ENCODE assay signal across 24 cellular contexts in the genomic region with DNA sequence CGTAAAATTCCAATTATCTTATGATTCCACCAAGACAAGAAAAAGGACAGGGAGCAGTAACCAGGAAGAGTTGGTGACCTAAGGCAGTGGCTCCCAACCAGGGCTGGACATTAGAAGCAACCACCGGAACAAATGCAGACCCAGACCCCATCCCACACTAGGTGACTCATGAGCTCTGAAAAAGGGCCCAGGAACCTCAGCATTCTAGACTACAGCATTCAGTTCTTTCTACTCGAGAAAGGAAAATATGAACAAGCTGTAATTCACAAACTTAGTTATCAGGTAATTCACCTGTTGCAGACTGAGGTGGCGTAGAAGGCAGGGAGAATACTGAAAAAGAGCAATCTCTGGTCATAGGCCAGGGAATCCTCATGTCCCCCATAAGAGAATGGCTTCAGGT.
DNase-seq lines count a peak whose midpoint lies in the region; ATAC-seq and TF ChIP-seq lines count a peak whose summit lies in the region.
"Had no signal": no experiment of that assay in that cellular context is flagged by ENCODE, and none has a peak within 500 bp of the region (broad histone marks: within the 10 kb centered on the region; RNA-seq: fewer than 3 reads in every experiment).

No MANE protein-coding gene starts in this region.

- peaks cover 60% of the 10 kb centered on the region for H3K36me3 Mint-ChIP-seq in activated CD4-positive, alpha-beta T cell treated with anti-CD3 and anti-CD28 coated beads for 36 hours (ENCODE audit: low read depth)
- H3K36me3 Mint-ChIP-seq in activated T-helper 1 cell treated with anti-CD3 and anti-CD28 coated beads, Interleukin-12 subunit alpha, Interleukin-12 subunit beta, Interleukin-2, Interleukin-4 antibody, amounts not matched to agents 30 ng/mL and 10 ng/mL and 1 ng/mL, durations not matched to agents 14 hours and 24 hours and 36 hours (ENCODE audit: low read depth): peaks cover 60% of the 10 kb centered on the region
- H3K36me3 Mint-ChIP-seq: activated CD8-positive, alpha-beta memory T cell treated with anti-CD3 and anti-CD28 coated beads, Interleukin-2, amount 10 ng/mL, durations not matched to agents 7 days and 5 days had no signal

- H3K9ac ChIP-seq in mammary epithelial cell (ENCODE audit: insufficient read depth, low read length): no peak overlapping the region

- no peaks in the 10 kb centered on the region for H3K27me3 ChIP-seq in mammary epithelial cell (ENCODE audit: insufficient read depth, low read length)
- H3K27me3 ChIP-seq: hepatocyte, uterus had no signal

- TF ChIP-seq CTCF in lower leg skin (IDR thresholded peaks at IDR 0.05) (no peak), mammary epithelial cell (conservative IDR thresholded peaks at IDR 0.05 in 1 of 2, IDR thresholded peaks at IDR 0.05 in 1 of 2; ENCODE audit: extremely low read depth in 1 of 2, insufficient read depth in 1 of 2, low read depth in 1 of 2, low read length in 2 of 2) (no peak)

- no peaks in the 10 kb centered on the region for H3K27me3 Mint-ChIP-seq in activated CD4-positive, alpha-beta T cell treated with anti-CD3 and anti-CD28 coated beads for 36 hours
- H3K27me3 Mint-ChIP-seq in activated T-helper 1 cell treated with anti-CD3 and anti-CD28 coated beads, Interleukin-12 subunit alpha, Interleukin-12 subunit beta, Interleukin-2, Interleukin-4 antibody, amounts not matched to agents 30 ng/mL and 10 ng/mL and 1 ng/mL, durations not matched to agents 14 hours and 24 hours and 36 hours (ENCODE audit: insufficient read depth): no peaks in the 10 kb centered on the region
- H3K27me3 Mint-ChIP-seq: progenitor cell of endocrine pancreas had no signal

- no peak overlapping the region for H3K27ac ChIP-seq in mammary epithelial cell (ENCODE audit: insufficient read depth, low read depth, low read length)
- H3K27ac ChIP-seq: A549, hepatocyte, WERI-Rb-1 had no signal

- no peak overlapping the region for H3K4me2 ChIP-seq in mammary epithelial cell (ENCODE audit: insufficient read depth, low read depth, low read length)
- H3K4me2 ChIP-seq: A549, hepatocyte had no signal

- H3K9me3 Mint-ChIP-seq in activated CD4-positive, alpha-beta T cell treated with anti-CD3 and anti-CD28 coated beads for 36 hours (ENCODE audit: low read depth): no peaks in the 10 kb centered on the region
- no peaks in the 10 kb centered on the region for H3K9me3 Mint-ChIP-seq in activated T-helper 1 cell treated with anti-CD3 and anti-CD28 coated beads, Interleukin-12 subunit alpha, Interleukin-12 subunit beta, Interleukin-2, Interleukin-4 antibody, amounts not matched to agents 30 ng/mL and 10 ng/mL and 1 ng/mL, durations not matched to agents 14 hours and 24 hours and 36 hours
- H3K9me3 Mint-ChIP-seq: nephron had no signal

- no peaks in the 10 kb centered on the region for H3K79me2 ChIP-seq in mammary epithelial cell (ENCODE audit: insufficient read depth, low read length)
- H3K79me2 ChIP-seq: hepatocyte had no signal

- intact Hi-C loops in activated CD4-positive, alpha-beta T cell treated with anti-CD3 and anti-CD28 coated beads for 36 hours (cut with DNase I, micrococcal nuclease): loop anchor here (1.0 to 2.0 kb wide), 2 partner anchors 44 to 45 kb away; no protein-coding TSS in a partner anchor
- intact Hi-C loops in activated T-helper 1 cell treated with anti-CD3 and anti-CD28 coated beads, Interleukin-12 subunit alpha, Interleukin-12 subunit beta, Interleukin-2, Interleukin-4 antibody, amounts not matched to agents 30 ng/mL and 10 ng/mL and 1 ng/mL, durations not matched to agents 14 hours and 24 hours and 36 hours (cut with micrococcal nuclease): loop anchor here (2.0 kb wide), 1 partner anchor 16 kb away; no protein-coding TSS in a partner anchor
- intact Hi-C loops in lower leg skin (cut with DNase I; ENCODE audit: low total_unique reads): no loop called here
- intact Hi-C loops in mammary epithelial cell (cut with micrococcal nuclease): no loop called here

- CTCF ChIA-PET in activated CD4-positive, alpha-beta T cell treated with anti-CD3 and anti-CD28 coated beads for 36 hours (lab: Charles Lee): interaction anchor here (0.6 to 1.3 kb wide), 9 partner anchors 10 to 490 kb away, joined by 3 to 4 read pairs (median 3); no protein-coding TSS in a partner anchor
- CTCF ChIA-PET in mammary epithelial cell (lab: Charles Lee; ENCODE audit: low non-redundant PET): no interaction called here

- H3K4me3 Mint-ChIP-seq in activated CD4-positive, alpha-beta T cell treated with anti-CD3 and anti-CD28 coated beads for 36 hours: peak overlapping the region; percentile 25
- H3K4me3 Mint-ChIP-seq in activated T-helper 1 cell treated with anti-CD3 and anti-CD28 coated beads, Interleukin-12 subunit alpha, Interleukin-12 subunit beta, Interleukin-2, Interleukin-4 antibody, amounts not matched to agents 30 ng/mL and 10 ng/mL and 1 ng/mL, durations not matched to agents 14 hours and 24 hours and 36 hours: peak overlapping the region; percentile 61
- H3K4me3 Mint-ChIP-seq: activated CD8-positive, alpha-beta memory T cell treated with anti-CD3 and anti-CD28 coated beads, Interleukin-2, amount 10 ng/mL, durations not matched to agents 7 days and 5 days; nephron had no signal

- H3K4me1 Mint-ChIP-seq in activated CD4-positive, alpha-beta T cell treated with anti-CD3 and anti-CD28 coated beads for 36 hours: peaks cover 81% of the 10 kb centered on the region
- peaks cover 72% of the 10 kb centered on the region for H3K4me1 Mint-ChIP-seq in activated T-helper 1 cell treated with anti-CD3 and anti-CD28 coated beads, Interleukin-12 subunit alpha, Interleukin-12 subunit beta, Interleukin-2, Interleukin-4 antibody, amounts not matched to agents 30 ng/mL and 10 ng/mL and 1 ng/mL, durations not matched to agents 14 hours and 24 hours and 36 hours (ENCODE audit: low read depth)
- H3K4me1 Mint-ChIP-seq: nephron had no signal

- no peaks in the 10 kb centered on the region for H4K20me1 ChIP-seq in mammary epithelial cell (ENCODE audit: insufficient read depth, low read length)

- no peaks in the 10 kb centered on the region for H3K9me3 ChIP-seq in mammary epithelial cell (replicated peaks; ENCODE audit: insufficient read depth, low read length)
- H3K9me3 ChIP-seq: A549, uterus had no signal

- POLR2A ChIA-PET in activated CD4-positive, alpha-beta T cell treated with anti-CD3 and anti-CD28 coated beads for 36 hours (lab: Charles Lee): interaction anchor here (0.7 kb wide), 1 partner anchor 697 kb away, joined by 3 read pairs; no protein-coding TSS in a partner anchor

- peak; percentile 54 for ATAC-seq in activated CD4-positive, alpha-beta T cell treated with anti-CD3 and anti-CD28 coated beads for 36 hours
- ATAC-seq: A549; activated CD8-positive, alpha-beta memory T cell treated with anti-CD3 and anti-CD28 coated beads, Interleukin-2, amount 10 ng/mL, durations not matched to agents 7 days and 5 days had no signal

- no peak for TF ChIP-seq POLR2A in lower leg skin (IDR thresholded peaks at IDR 0.05)

- no peaks in the 10 kb centered on the region for H3K36me3 ChIP-seq in mammary epithelial cell (ENCODE audit: insufficient read depth, low read length)
- H3K36me3 ChIP-seq: uterus had no signal

- peak; percentile 48 for DNase-seq in activated CD4-positive, alpha-beta T cell treated with anti-CD3 and anti-CD28 coated beads for 36 hours
- no peak for DNase-seq in activated CD4-positive, alpha-beta T cell treated with anti-CD3 and anti-CD28 coated beads, Interleukin-2, amount 50 U/mL, for 48 hours
- DNase-seq in CD1c-positive myeloid dendritic cell (ENCODE audit: extremely low spot score): peak; percentile 21
- no peak for DNase-seq in activated T-helper 1 cell treated with anti-CD3 and anti-CD28 coated beads, Interleukin-12 subunit alpha, Interleukin-12 subunit beta, Interleukin-2, Interleukin-4 antibody, amounts not matched to agents 30 ng/mL and 10 ng/mL and 1 ng/mL, durations not matched to agents 14 hours and 24 hours and 36 hours (ENCODE audit: low spot score)
- DNase-seq in kidney glomerular epithelial cell (lab: John Stamatoyannopoulos, UW): peak; percentile 1
- no peak for DNase-seq in NCI-H2107 (lab: John Stamatoyannopoulos, UW)
- DNase-seq in lower leg skin (ENCODE audit: low spot score in 2 of 2): no peak
- no peak for DNase-seq in mammary epithelial cell
- DNase-seq: activated CD8-positive, alpha-beta memory T cell treated with anti-CD3 and anti-CD28 coated beads, Interleukin-2, amount 10 ng/mL, durations not matched to agents 7 days and 5 days; C1 segment of cervical spinal cord; dermis blood vessel endothelial cell; foreskin fibroblast; mesendoderm; NCI-H1092 treated with DMSO at 0.1 percent for 48 hours; NCI-H2029 treated with DMSO at 0.1 percent for 48 hours; NCI-H446 treated with DMSO at 0.1 percent for 48 hours; stimulated activated CD4-positive, alpha-beta T cell treated with anti-CD3 and anti-CD28 coated beads, Interleukin-4, amount 100 ng/mL, for 24 hours; uterus; WERI-Rb-1 had no signal

- no TSS peak for BruUV-seq in mammary epithelial cell (replicated peaks; lab: Mats Ljungman, UMichigan)

- H3K27ac Mint-ChIP-seq in activated CD4-positive, alpha-beta T cell treated with anti-CD3 and anti-CD28 coated beads for 36 hours: peak overlapping the region; percentile 72
- peak overlapping the region; percentile 78 for H3K27ac Mint-ChIP-seq in activated T-helper 1 cell treated with anti-CD3 and anti-CD28 coated beads, Interleukin-12 subunit alpha, Interleukin-12 subunit beta, Interleukin-2, Interleukin-4 antibody, amounts not matched to agents 30 ng/mL and 10 ng/mL and 1 ng/mL, durations not matched to agents 14 hours and 24 hours and 36 hours
- H3K27ac Mint-ChIP-seq: activated CD8-positive, alpha-beta memory T cell treated with anti-CD3 and anti-CD28 coated beads, Interleukin-2, amount 10 ng/mL, durations not matched to agents 7 days and 5 days; nephron; progenitor cell of endocrine pancreas had no signal

- dilution Hi-C loops in mammary epithelial cell (cut with HindIII; ENCODE audit: low sequenced_read_pairs): no loop called here

- no peaks in the 10 kb centered on the region for H3K4me1 ChIP-seq in mammary epithelial cell (ENCODE audit: insufficient read depth, low read length)
- H3K4me1 ChIP-seq: A549, uterus had no signal

- in situ Hi-C loops in mammary epithelial cell (cut with MboI; ENCODE audit: low sequenced_read_pairs in 2 of 2): loop anchor here in 1 of 2 donors (5.0 kb wide), 1 partner anchor 74 kb away; no protein-coding TSS in a partner anchor

- no peak overlapping the region for H2AFZ ChIP-seq in mammary epithelial cell (ENCODE audit: low read depth, low read length)
- H2AFZ ChIP-seq: hepatocyte had no signal

- H3K4me3 ChIP-seq in lower leg skin (ENCODE audit: low read depth, poor library complexity, severe bottlenecking) (no peak overlapping the region), mammary epithelial cell (replicated peaks in 1 of 3; ENCODE audit: insufficient read depth in 1 of 3, low read depth in 2 of 3, low read length in 3 of 3) (no peak overlapping the region)
- H3K4me3 ChIP-seq: A549, hepatocyte, skin epidermis, uterus had no signal

- 83 to 91% methylated on average over 4 of the region's 4 CpGs for WGBS in lower leg skin, 2 donors
- 90% methylated on average over 4 of the region's 4 CpGs for WGBS in mammary epithelial cell (ENCODE audit: low coverage, missing lambda C conversion rate)

Comparison
In these comparisons a context has a peak if more than half of its experiments do, and no peak if none do; other contexts are left out.
1. DNase-seq: peak in activated CD4-positive, alpha-beta T cell treated with anti-CD3 and anti-CD28 coated beads for 36 hours (single experiment), CD1c-positive myeloid dendritic cell (single experiment) and kidney glomerular epithelial cell (single experiment); none in activated CD4-positive, alpha-beta T cell treated with anti-CD3 and anti-CD28 coated beads, Interleukin-2, amount 50 U/mL, for 48 hours (0 of 2), activated T-helper 1 cell treated with anti-CD3 and anti-CD28 coated beads, Interleukin-12 subunit alpha, Interleukin-12 subunit beta, Interleukin-2, Interleukin-4 antibody, amounts not matched to agents 30 ng/mL and 10 ng/mL and 1 ng/mL, durations not matched to agents 14 hours and 24 hours and 36 hours (single experiment), NCI-H2107 (single experiment), lower leg skin (0 of 2) and mammary epithelial cell (single experiment).
2. intact Hi-C loops: an anchor here in activated CD4-positive, alpha-beta T cell treated with anti-CD3 and anti-CD28 coated beads for 36 hours (1.0 to 2.0 kb wide) and activated T-helper 1 cell treated with anti-CD3 and anti-CD28 coated beads, Interleukin-12 subunit alpha, Interleukin-12 subunit beta, Interleukin-2, Interleukin-4 antibody, amounts not matched to agents 30 ng/mL and 10 ng/mL and 1 ng/mL, durations not matched to agents 14 hours and 24 hours and 36 hours (2.0 kb wide); none called in lower leg skin and mammary epithelial cell.